Comparison of ENCODE assay signal across 16 cellular contexts in genomic region chr1:87219141-87219540, GRCh38.
DNase-seq lines count a peak whose midpoint lies in the region; ATAC-seq and TF ChIP-seq lines count a peak whose summit lies in the region.
"Had no signal": no experiment of that assay in that cellular context is flagged by ENCODE, and none has a peak within 500 bp of the region (broad histone marks: within the 10 kb centered on the region; RNA-seq: fewer than 3 reads in every experiment).

No MANE protein-coding gene starts in this region.

- TF ChIP-seq CTCF in RWPE2 (IDR thresholded peaks at IDR 0.05; ENCODE audit: poor library complexity, severe bottlenecking) (no peak), fibroblast of pulmonary artery (IDR thresholded peaks at IDR 0.05; ENCODE audit: low read length, missing control alignments) (no peak), vagina (IDR thresholded peaks at IDR 0.05) (no peak), esophagus muscularis mucosa (IDR thresholded peaks at IDR 0.05) (no peak)

- no peak for TF ChIP-seq POLR2A in vagina (IDR thresholded peaks at IDR 0.05)
- TF ChIP-seq POLR2A in esophagus muscularis mucosa (IDR thresholded peaks at IDR 0.05; ENCODE audit: low read depth) = no peak

- H3K36me3 ChIP-seq in RWPE2 (ENCODE audit: low read depth) (no peaks in the 10 kb centered on the region), vagina (no peaks in the 10 kb centered on the region), esophagus muscularis mucosa (no peaks in the 10 kb centered on the region)
- H3K36me3 ChIP-seq: BE2C had no signal

- intact Hi-C loops in vagina (cut with DNase I) = no loop called here
- intact Hi-C loops in esophagus muscularis mucosa (cut with DNase I) = no loop called here

- no peak overlapping the region for H3K4me3 Mint-ChIP-seq in stimulated activated effector memory CD8-positive, alpha-beta T cell treated with anti-CD3 and anti-CD28 coated beads, Interleukin-12 subunit alpha, Interleukin-12 subunit beta, amount 100 ng/mL, for 72 hours
- H3K4me3 Mint-ChIP-seq: CD8-positive, alpha-beta T cell had no signal

- no peaks in the 10 kb centered on the region for H3K27me3 ChIP-seq in RWPE2 (ENCODE audit: insufficient read depth, poor library complexity, severe bottlenecking)
- H3K27me3 ChIP-seq in vagina = no peaks in the 10 kb centered on the region
- no peaks in the 10 kb centered on the region for H3K27me3 ChIP-seq in esophagus muscularis mucosa
- H3K27me3 ChIP-seq: BE2C had no signal

- H3K36me3 Mint-ChIP-seq in stimulated activated effector memory CD8-positive, alpha-beta T cell treated with anti-CD3 and anti-CD28 coated beads, Interleukin-12 subunit alpha, Interleukin-12 subunit beta, amount 100 ng/mL, for 72 hours = no peaks in the 10 kb centered on the region
- H3K36me3 Mint-ChIP-seq: CD8-positive, alpha-beta T cell had no signal

- no peak overlapping the region for H3K4me3 ChIP-seq in RWPE2 (ENCODE audit: severe bottlenecking)
- H3K4me3 ChIP-seq in fibroblast of pulmonary artery (replicated peaks; ENCODE audit: low read depth, low read length) = no peak overlapping the region
- H3K4me3 ChIP-seq in vagina = no peak overlapping the region
- no peak overlapping the region for H3K4me3 ChIP-seq in esophagus muscularis mucosa
- H3K4me3 ChIP-seq: A549, GM23248 had no signal

- peak overlapping the region; percentile 7 for H3K27ac Mint-ChIP-seq in stimulated activated effector memory CD8-positive, alpha-beta T cell treated with anti-CD3 and anti-CD28 coated beads, Interleukin-12 subunit alpha, Interleukin-12 subunit beta, amount 100 ng/mL, for 72 hours
- H3K27ac Mint-ChIP-seq: CD8-positive, alpha-beta T cell had no signal

- peaks cover 2% of the 10 kb centered on the region for H3K9me3 Mint-ChIP-seq in stimulated activated effector memory CD8-positive, alpha-beta T cell treated with anti-CD3 and anti-CD28 coated beads, Interleukin-12 subunit alpha, Interleukin-12 subunit beta, amount 100 ng/mL, for 72 hours

- H3K4me1 ChIP-seq in RWPE2 (ENCODE audit: insufficient read depth, poor library complexity, severe bottlenecking) (peaks cover 24% of the 10 kb centered on the region), vagina (no peaks in the 10 kb centered on the region), esophagus muscularis mucosa (no peaks in the 10 kb centered on the region)
- H3K4me1 ChIP-seq: A549, BE2C had no signal

- H3K4me1 Mint-ChIP-seq in stimulated activated effector memory CD8-positive, alpha-beta T cell treated with anti-CD3 and anti-CD28 coated beads, Interleukin-12 subunit alpha, Interleukin-12 subunit beta, amount 100 ng/mL, for 72 hours = no peaks in the 10 kb centered on the region

- ATAC-seq in HG02885 (IDR thresholded peaks at IDR 0.05; ENCODE audit: poor library complexity, unreplicated experiment) = peak; percentile 62
- no peak for ATAC-seq in RWPE2 (ENCODE audit: low read depth)
- peak; percentile 11 for ATAC-seq in stimulated activated effector memory CD8-positive, alpha-beta T cell treated with anti-CD3 and anti-CD28 coated beads, Interleukin-12 subunit alpha, Interleukin-12 subunit beta, amount 100 ng/mL, for 72 hours
- ATAC-seq: A549; CD8-positive, alpha-beta T cell had no signal

- WGBS in esophagus muscularis mucosa = 91% methylated on average over 1 of the region's 1 CpG

- TF ChIP-seq EP300 in esophagus muscularis mucosa (IDR thresholded peaks at IDR 0.05) = no peak

- H3K27ac ChIP-seq in RWPE2 (ENCODE audit: poor library complexity, severe bottlenecking) = peak overlapping the region; percentile 43
- H3K27ac ChIP-seq in vagina = no peak overlapping the region
- no peak overlapping the region for H3K27ac ChIP-seq in esophagus muscularis mucosa (replicated peaks in 1 of 4)
- H3K27ac ChIP-seq: A549, GM23248 had no signal

- DNase-seq in RWPE2 (ENCODE audit: low spot score) = no peak
- peak; percentile 11 for DNase-seq in fibroblast of pulmonary artery (ENCODE audit: low read depth)
- no peak for DNase-seq in stimulated activated effector memory CD8-positive, alpha-beta T cell treated with anti-CD3 and anti-CD28 coated beads, Interleukin-12 subunit alpha, Interleukin-12 subunit beta, amount 100 ng/mL, for 72 hours (ENCODE audit: low spot score in 2 of 2)
- no peak for DNase-seq in vagina (ENCODE audit: extremely low spot score in 2 of 2)
- DNase-seq in esophagus muscularis mucosa (ENCODE audit: extremely low spot score) = no peak
- no peak for DNase-seq in NCI-H774 (lab: John Stamatoyannopoulos, UW)
- DNase-seq: BE2C; CD8-positive, alpha-beta T cell; COR-L47; DMS153; DMS79 treated with DMSO at 0.1 percent for 48 hours; EL; GM23248; H7 had no signal

- H3K9me3 ChIP-seq in RWPE2 (ENCODE audit: severe bottlenecking) = no peaks in the 10 kb centered on the region
- H3K9me3 ChIP-seq in vagina = no peaks in the 10 kb centered on the region
- peaks cover 0 to 15% (median 11%) of the 10 kb centered on the region in 4 donors for H3K9me3 ChIP-seq in esophagus muscularis mucosa
- H3K9me3 ChIP-seq: A549, BE2C had no signal
